Comparison of ENCODE assay signal across 10 cellular contexts in the genomic region with DNA sequence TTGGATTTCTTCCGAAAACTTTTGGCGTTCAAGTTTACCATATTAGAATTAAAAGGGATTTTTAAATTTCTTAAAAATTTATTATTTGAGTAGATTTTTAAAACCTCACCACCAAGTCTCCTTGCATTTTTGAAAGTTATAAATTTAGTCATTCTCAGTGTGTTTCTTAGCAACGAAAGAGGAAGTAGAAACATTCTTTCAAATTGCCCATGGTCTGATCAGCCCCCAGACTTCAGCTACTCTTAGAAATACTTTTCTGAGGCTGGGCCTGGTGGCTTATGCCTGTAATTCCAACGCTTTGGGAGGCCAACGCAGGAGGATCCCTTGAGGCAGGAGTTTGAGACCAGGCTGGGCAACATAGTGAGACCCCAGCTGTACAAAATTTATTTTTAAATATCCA. TPM values are rescaled to one million over a fixed set of nuclear protein-coding genes. Genes with fewer than 3 reads are reported as not detected.
DNase-seq lines count a peak whose midpoint lies in the region; ATAC-seq, FAIRE-seq and TF ChIP-seq lines count a peak whose summit lies in the region.
"Had no signal": no experiment of that assay in that cellular context is flagged by ENCODE, and none has a peak within 500 bp of the region (broad histone marks: within the 10 kb centered on the region; RNA-seq: fewer than 3 reads in every experiment).

No MANE protein-coding gene starts in this region.

- ATAC-seq in GM19455 (IDR thresholded peaks at IDR 0.05; ENCODE audit: unreplicated experiment) (peak; percentile 68), HG03095 (IDR thresholded peaks at IDR 0.05; ENCODE audit: unreplicated experiment) (peak; percentile 69), sciatic nerve (no peak)

- peaks cover 11% of the 10 kb centered on the region for H3K36me3 Mint-ChIP-seq in activated naive CD4-positive, alpha-beta T cell treated with anti-CD3 and anti-CD28 coated beads for 36 hours (ENCODE audit: low read depth)

- no peak for TF ChIP-seq POLR2A in GM12892 (IDR thresholded peaks at IDR 0.05; ENCODE audit: low read depth, low read length)

- H3K27ac Mint-ChIP-seq in activated naive CD4-positive, alpha-beta T cell treated with anti-CD3 and anti-CD28 coated beads for 36 hours = no peak overlapping the region

- peaks cover 21% of the 10 kb centered on the region for H3K4me1 Mint-ChIP-seq in activated naive CD4-positive, alpha-beta T cell treated with anti-CD3 and anti-CD28 coated beads for 36 hours (ENCODE audit: low read depth)

- CTCF ChIA-PET in activated naive CD4-positive, alpha-beta T cell treated with anti-CD3 and anti-CD28 coated beads for 36 hours (lab: Charles Lee) = no interaction called here

- H3K27me3 Mint-ChIP-seq in activated naive CD4-positive, alpha-beta T cell treated with anti-CD3 and anti-CD28 coated beads for 36 hours (ENCODE audit: low read depth) = no peaks in the 10 kb centered on the region

- intact Hi-C loops in activated naive CD4-positive, alpha-beta T cell treated with anti-CD3 and anti-CD28 coated beads for 36 hours (cut with micrococcal nuclease) = no loop called here
- intact Hi-C loops in sciatic nerve (cut with DNase I) = no loop called here

- peak; percentile 86 for FAIRE-seq in GM12892 (lab: Jason Lieb, UNC)

- no peaks in the 10 kb centered on the region for H3K9me3 Mint-ChIP-seq in activated naive CD4-positive, alpha-beta T cell treated with anti-CD3 and anti-CD28 coated beads for 36 hours

- no peak overlapping the region for H3K4me3 Mint-ChIP-seq in activated naive CD4-positive, alpha-beta T cell treated with anti-CD3 and anti-CD28 coated beads for 36 hours

- DNase-seq in GM12892 (ENCODE audit: insufficient read length) = no peak
- peak; percentile 2 for DNase-seq in OCI-M1 (lab: John Stamatoyannopoulos, UW)
- DNase-seq in GOT3 (lab: John Stamatoyannopoulos, UW) = no peak
- no peak for DNase-seq in DMS114 treated with DMSO at 0.1 percent for 48 hours (lab: John Stamatoyannopoulos, UW; ENCODE audit: unreplicated experiment)
- no peak for DNase-seq in activated naive CD4-positive, alpha-beta T cell treated with anti-CD3 and anti-CD28 coated beads for 36 hours
- no peak for DNase-seq in sciatic nerve (ENCODE audit: low spot score)
- DNase-seq: H7, occipital lobe had no signal

RNA-seq across cellular contexts. Expression of a gene that starts 15.1 kb away (rescaled TPM):
- polyA plus RNA-seq in GM12892 (2012; ENCODE audit: missing spikeins) = 68.4 TPM
- total RNA-seq in activated naive CD4-positive, alpha-beta T cell treated with anti-CD3 and anti-CD28 coated beads for 36 hours = 10 to 100 TPM; 76.8 to 82.9 TPM
- total RNA-seq in sciatic nerve = 88.7 TPM

RNA-seq across cellular contexts. Expression of a gene that starts 41.3 kb away (rescaled TPM):
- 0.15 TPM for polyA plus RNA-seq in GM12892 (2012; ENCODE audit: missing spikeins)
- total RNA-seq in activated naive CD4-positive, alpha-beta T cell treated with anti-CD3 and anti-CD28 coated beads for 36 hours = 1 to 10 TPM; 5.1 to 5.2 TPM
- 2.4 TPM for total RNA-seq in sciatic nerve
- total RNA-seq: H7 had no signal
